In the genomic region with DNA sequence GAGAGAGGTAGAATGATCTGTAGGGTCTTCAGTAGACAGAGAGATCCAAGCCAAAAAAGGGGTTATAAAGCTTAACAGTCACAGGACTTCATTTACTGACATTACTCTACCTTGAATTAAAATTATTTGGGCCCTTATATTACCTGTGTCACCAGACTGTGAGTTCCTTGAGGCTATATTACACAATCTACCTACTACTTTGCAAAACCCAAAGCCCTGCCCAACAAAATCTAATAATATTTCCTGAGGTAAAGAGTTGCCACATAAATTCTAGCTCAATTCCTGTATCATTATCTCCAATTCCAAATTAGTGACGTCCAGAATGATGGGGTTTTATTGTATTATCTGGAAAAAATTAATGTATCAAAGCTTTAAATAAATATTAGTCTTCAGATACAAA, we compare ENCODE assay signal across 1 cellular context.
TF ChIP-seq lines count a peak whose summit lies in the region.

No MANE protein-coding gene starts in this region.

TF ChIP-seq in K562, 482 proteins besides CTCF, POLR2A, EP300 and RAD21 (continued from another document):
- 0 out of 2 replicates have a peak, but pooled peaks have one; percentile 15 for TF ChIP-seq CEBPB (tag; IDR thresholded peaks at IDR 0.05)
TF ChIP-seq in K562: peak in this region for 2.
